In the genomic region with DNA sequence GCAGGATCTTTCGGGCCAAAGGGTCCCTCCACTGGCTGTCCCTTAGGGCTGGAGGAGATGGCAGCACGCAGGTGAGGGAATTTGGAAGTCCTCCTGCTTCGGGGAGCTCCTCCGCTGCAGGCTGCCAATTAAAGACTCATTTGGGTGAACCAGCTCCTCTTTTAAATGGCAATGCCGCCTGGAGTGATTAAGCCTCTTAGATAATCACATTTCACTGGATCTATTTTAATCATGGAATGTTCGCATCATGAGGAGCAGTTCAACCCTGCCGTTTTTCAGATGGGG, we compare ENCODE assay signal across 22 cellular contexts.
A peak's percentile ranks its signal among the peaks of the same experiment; 100 is the strongest.
DNase-seq lines count a peak whose midpoint lies in the region; ATAC-seq and TF ChIP-seq lines count a peak whose summit lies in the region.
"Had no signal": no experiment of that assay in that cellular context is flagged by ENCODE, and none has a peak within 500 bp of the region (broad histone marks: within the 10 kb centered on the region; RNA-seq: fewer than 3 reads in every experiment).

No MANE protein-coding gene starts in this region.

- no peaks in the 10 kb centered on the region for H4K20me1 ChIP-seq in Loucy (ENCODE audit: insufficient read depth, low read length, poor library complexity, severe bottlenecking)
- no peaks in the 10 kb centered on the region for H4K20me1 ChIP-seq in hepatocyte (ENCODE audit: insufficient read depth, poor library complexity, severe bottlenecking)

- H3K9ac ChIP-seq in Loucy (ENCODE audit: low read depth, low read length, poor library complexity, severe bottlenecking) = peak overlapping the region; percentile 87

- TF ChIP-seq POLR2A in stomach (IDR thresholded peaks at IDR 0.05) = no peak

- no peaks in the 10 kb centered on the region for H3K9me3 ChIP-seq in Loucy (ENCODE audit: insufficient read depth, low read depth, low read length)
- H3K9me3 ChIP-seq in hepatocyte (ENCODE audit: low read depth) = no peaks in the 10 kb centered on the region
- no peaks in the 10 kb centered on the region for H3K9me3 ChIP-seq in stomach
- H3K9me3 ChIP-seq: BE2C, tibial artery had no signal

- no peak overlapping the region for H3K4me2 ChIP-seq in Loucy (ENCODE audit: low read depth, low read length, poor library complexity, severe bottlenecking)
- H3K4me2 ChIP-seq in hepatocyte = peak overlapping the region; percentile 2

- DNase-seq in hepatocyte (ENCODE audit: low spot score) = no peak
- DNase-seq in stomach = peak; percentile 7
- DNase-seq in substantia nigra (lab: John Stamatoyannopoulos, UW) = no peak
- DNase-seq in midbrain (lab: John Stamatoyannopoulos, UW) = no peak
- DNase-seq: activated CD4-positive, alpha-beta T cell treated with anti-CD3 and anti-CD28 coated beads for 36 hours; BE2C; Calu3; EL; NCI-H1105; NCI-H526; stimulated activated CD4-positive, alpha-beta T cell treated with anti-CD3 and anti-CD28 coated beads, Interleukin-1b, Interleukin-23, amount 100 ng/mL, for 48 hours; stimulated activated naive CD4-positive, alpha-beta T cell; SW 1271; tibial artery had no signal

- H3K79me2 ChIP-seq in Loucy (ENCODE audit: insufficient read depth, low read length) (no peaks in the 10 kb centered on the region), hepatocyte (no peaks in the 10 kb centered on the region)

- no peaks in the 10 kb centered on the region for H3K27me3 Mint-ChIP-seq in activated T-helper 17 cell treated with anti-CD3 and anti-CD28 coated beads, Interleukin-2, amount 50 U/mL, for 72 hours
- H3K27me3 Mint-ChIP-seq: activated CD4-positive, alpha-beta T cell treated with anti-CD3 and anti-CD28 coated beads for 36 hours had no signal

- no peak for ATAC-seq in activated T-helper 17 cell treated with anti-CD3 and anti-CD28 coated beads, Interleukin-2, amount 50 U/mL, for 72 hours (replicated peaks)
- no peak for ATAC-seq in GM18519 (IDR thresholded peaks at IDR 0.05; ENCODE audit: low FRiP score, unreplicated experiment)
- ATAC-seq: activated CD4-positive, alpha-beta T cell treated with anti-CD3 and anti-CD28 coated beads for 36 hours; natural killer cell treated with Interleukin-12 subunit alpha and Interleukin-12 subunit beta and Interleukin-15 and Interleukin-18, amount 100 ng/mL, for 72 hours had no signal

- H3K4me1 Mint-ChIP-seq in activated T-helper 17 cell treated with anti-CD3 and anti-CD28 coated beads, Interleukin-2, amount 50 U/mL, for 72 hours = peaks cover 26% of the 10 kb centered on the region

- H3K4me3 Mint-ChIP-seq in activated T-helper 17 cell treated with anti-CD3 and anti-CD28 coated beads, Interleukin-2, amount 50 U/mL, for 72 hours = no peak overlapping the region
- H3K4me3 Mint-ChIP-seq: activated CD4-positive, alpha-beta T cell treated with anti-CD3 and anti-CD28 coated beads for 36 hours; natural killer cell treated with Interleukin-12 subunit alpha and Interleukin-12 subunit beta and Interleukin-15 and Interleukin-18, amount 100 ng/mL, for 72 hours had no signal

- H3K4me3 ChIP-seq in Loucy (ENCODE audit: low read length, poor library complexity, severe bottlenecking) = no peak overlapping the region
- no peak overlapping the region for H3K4me3 ChIP-seq in hepatocyte
- H3K4me3 ChIP-seq in stomach = no peak overlapping the region
- H3K4me3 ChIP-seq: coronary artery, lung, tibial artery had no signal

- no peaks in the 10 kb centered on the region for H3K27me3 ChIP-seq in Loucy (ENCODE audit: insufficient read depth, low read length, poor library complexity, severe bottlenecking)
- H3K27me3 ChIP-seq in hepatocyte = no peaks in the 10 kb centered on the region
- H3K27me3 ChIP-seq in stomach = no peaks in the 10 kb centered on the region
- H3K27me3 ChIP-seq: BE2C, tibial artery had no signal

- WGBS in hepatocyte (ENCODE audit: low lambda C conversion rate, missing lambda C conversion rate) = 83% methylated on average over 7 of the region's 7 CpGs
- 75 to 93% (median 92%) methylated on average over 6 to 7 of the region's 7 CpGs for WGBS in stomach, 5 donors

- H3K9me2 ChIP-seq in Loucy (replicated peaks; ENCODE audit: low read depth, low read length) = no peaks in the 10 kb centered on the region
- H3K9me2 ChIP-seq in hepatocyte (replicated peaks; ENCODE audit: insufficient read depth) = no peaks in the 10 kb centered on the region

- H3K27ac ChIP-seq in hepatocyte (peak overlapping the region; percentile 11), stomach (peak overlapping the region in 2 of 5 donors; percentile 27 to 45), substantia nigra (ENCODE audit: low read depth, low read length, poor library complexity, severe bottlenecking) (no peak overlapping the region)
- H3K27ac ChIP-seq: coronary artery, tibial artery had no signal

- TF ChIP-seq CTCF in Loucy (conservative IDR thresholded peaks at IDR 0.05; ENCODE audit: low read length) (no peak), hepatocyte (IDR thresholded peaks at IDR 0.05; ENCODE audit: poor library complexity) (no peak), stomach (IDR thresholded peaks at IDR 0.05) (no peak)

- H3K36me3 ChIP-seq in Loucy (ENCODE audit: insufficient read depth, low read length) (no peaks in the 10 kb centered on the region), hepatocyte (replicated peaks; ENCODE audit: insufficient read depth, low read depth) (no peaks in the 10 kb centered on the region), stomach (no peaks in the 10 kb centered on the region)
- H3K36me3 ChIP-seq: BE2C, tibial artery had no signal

- no peak for TF ChIP-seq EP300 in stomach (IDR thresholded peaks at IDR 0.05)

- peaks cover 28% of the 10 kb centered on the region for H3F3A ChIP-seq in Loucy (ENCODE audit: low read depth)

- intact Hi-C loops in stomach (cut with DNase I; ENCODE audit: low total_unique reads) = no loop called here

- H3K27ac Mint-ChIP-seq in activated T-helper 17 cell treated with anti-CD3 and anti-CD28 coated beads, Interleukin-2, amount 50 U/mL, for 72 hours = peak overlapping the region; percentile 43
- H3K27ac Mint-ChIP-seq: activated CD4-positive, alpha-beta T cell treated with anti-CD3 and anti-CD28 coated beads for 36 hours had no signal

- no peaks in the 10 kb centered on the region for H3K9me3 Mint-ChIP-seq in activated T-helper 17 cell treated with anti-CD3 and anti-CD28 coated beads, Interleukin-2, amount 50 U/mL, for 72 hours
- H3K9me3 Mint-ChIP-seq: activated T-helper 2 cell treated with anti-CD3 and anti-CD28 coated beads, Interferon-gamma antibody, Interleukin-2, Interleukin-4, amounts not matched to agents 10 μg/mL and 5 μg/mL and 100 μg/mL, durations not matched to agents 14 hours and 24 hours and 36 hours; natural killer cell treated with Interleukin-12 subunit alpha and Interleukin-12 subunit beta and Interleukin-15 and Interleukin-18, amount 100 ng/mL, for 72 hours had no signal

- H2AFZ ChIP-seq in Loucy (ENCODE audit: low read length) (no peak overlapping the region), hepatocyte (no peak overlapping the region)

- H3K4me1 ChIP-seq in Loucy (ENCODE audit: insufficient read depth, low read length, poor library complexity, severe bottlenecking) = peaks cover 82% of the 10 kb centered on the region
- H3K4me1 ChIP-seq in hepatocyte (ENCODE audit: insufficient read depth) = peaks cover 29% of the 10 kb centered on the region
- peaks cover 0 to 29% (median 21%) of the 10 kb centered on the region in 4 donors for H3K4me1 ChIP-seq in stomach

- H3K36me3 Mint-ChIP-seq in activated T-helper 17 cell treated with anti-CD3 and anti-CD28 coated beads, Interleukin-2, amount 50 U/mL, for 72 hours (ENCODE audit: low read depth) = no peaks in the 10 kb centered on the region
- H3K36me3 Mint-ChIP-seq: brain; natural killer cell treated with Interleukin-12 subunit alpha and Interleukin-12 subunit beta and Interleukin-15 and Interleukin-18, amount 100 ng/mL, for 72 hours had no signal
